14 cellular contexts compared by ENCODE assay signal in genomic region chr11:6388747-6389146, GRCh38. TPM values are rescaled to one million over a fixed set of nuclear protein-coding genes. Genes with fewer than 3 reads are reported as not detected.
DNase-seq lines count a peak whose midpoint lies in the region; ATAC-seq and TF ChIP-seq lines count a peak whose summit lies in the region.
"Had no signal": no experiment of that assay in that cellular context is flagged by ENCODE, and none has a peak within 500 bp of the region (broad histone marks: within the 10 kb centered on the region; RNA-seq: fewer than 3 reads in every experiment).

No MANE protein-coding gene starts in this region.

- H3K4me3 ChIP-seq in cardiac muscle cell: no peak overlapping the region
- H3K4me3 ChIP-seq in right cardiac atrium (ENCODE audit: low read length): no peak overlapping the region
- no peak overlapping the region for H3K4me3 ChIP-seq in naive thymus-derived CD4-positive, alpha-beta T cell (ENCODE audit: low read length)
- no peak overlapping the region for H3K4me3 ChIP-seq in upper lobe of left lung
- H3K4me3 ChIP-seq in Peyer's patch: no peak overlapping the region

- H3K36me3 ChIP-seq in cardiac muscle cell (no peaks in the 10 kb centered on the region), upper lobe of left lung (peaks cover 0 to 16% (median 2%) of the 10 kb centered on the region in 4 donors), Peyer's patch (peaks cover 0 to 8% (median 0%) of the 10 kb centered on the region in 3 donors)
- peaks cover 0 to 11% (median 0%) of the 10 kb centered on the region in 3 experiments for H3K36me3 ChIP-seq in naive thymus-derived CD4-positive, alpha-beta T cell (ENCODE audit: control insufficient read depth in 2 of 3, insufficient read depth in 3 of 3, low read length in 3 of 3)

- WGBS in right cardiac atrium: 99% methylated on average over 1 of the region's 1 CpG
- 89% methylated on average over 1 of the region's 1 CpG for WGBS in upper lobe of left lung, 2 donors

- H3K9me3 Mint-ChIP-seq in brain: no peaks in the 10 kb centered on the region
- peaks cover 0 to 2% (median 0%) of the 10 kb centered on the region in 11 donors for H3K9me3 Mint-ChIP-seq in naive thymus-derived CD4-positive, alpha-beta T cell

- peak overlapping the region; percentile 81 to 94 (median 89) for H3K4me3 Mint-ChIP-seq in brain
- peak overlapping the region in 7 of 10 donors; percentile 5 to 98 (median 66) for H3K4me3 Mint-ChIP-seq in naive thymus-derived CD4-positive, alpha-beta T cell

- no peak for TF ChIP-seq CTCF in cardiac muscle cell (IDR thresholded peaks at IDR 0.05; ENCODE audit: low read depth, low read length)
- no peak for TF ChIP-seq CTCF in brain (conservative IDR thresholded peaks at IDR 0.05)
- TF ChIP-seq CTCF in upper lobe of left lung (IDR thresholded peaks at IDR 0.05): no peak
- no peak for TF ChIP-seq CTCF in GM10248 (IDR thresholded peaks at IDR 0.05; ENCODE audit: control extremely low read depth, extremely low read depth, low read depth, missing control alignments)
- no peak for TF ChIP-seq CTCF in Peyer's patch (IDR thresholded peaks at IDR 0.05)

- H3K27ac ChIP-seq in cardiac muscle cell (peak overlapping the region; percentile 90), right cardiac atrium (ENCODE audit: low read length) (no peak overlapping the region), upper lobe of left lung (peak overlapping the region; percentile 88 to 96 (median 92)), Peyer's patch (peak overlapping the region in 2 of 4 donors; percentile 91 to 92)
- peak overlapping the region; percentile 95 for H3K27ac ChIP-seq in naive thymus-derived CD4-positive, alpha-beta T cell (ENCODE audit: low read depth, low read length)

- intact Hi-C loops in right cardiac atrium (cut with DNase I): no loop called here
- intact Hi-C loops in naive thymus-derived CD4-positive, alpha-beta T cell (cut with micrococcal nuclease): loop anchor here in 1 of 2 donors (1.0 kb wide), 1 partner anchor 86 kb away; no protein-coding TSS in a partner anchor

- CTCF ChIA-PET in naive thymus-derived CD4-positive, alpha-beta T cell (lab: Charles Lee): interaction anchor here (0.7 to 20.4 kb wide), 4 partner anchors 10 to 55 kb away, joined by 3 to 573 read pairs (median 28); partner anchors contain the start of gene HPX
- CTCF ChIA-PET in GM10248 (lab: Yijun Ruan, JAX): interaction anchor here (1.1 to 3.8 kb wide), 10 partner anchors 10 to 294 kb away, joined by 3 to 39 read pairs (median 4); partner anchors contain the start of gene MRPL17

- H3K9me3 ChIP-seq in cardiac muscle cell (ENCODE audit: low read depth) (no peaks in the 10 kb centered on the region), right cardiac atrium (ENCODE audit: control insufficient read depth, low read length) (no peaks in the 10 kb centered on the region), upper lobe of left lung (no peaks in the 10 kb centered on the region), Peyer's patch (no peaks in the 10 kb centered on the region)
- no peaks in the 10 kb centered on the region for H3K9me3 ChIP-seq in naive thymus-derived CD4-positive, alpha-beta T cell (ENCODE audit: control insufficient read depth in 2 of 3, low read length in 3 of 3)

- POLR2A ChIA-PET in naive thymus-derived CD4-positive, alpha-beta T cell (lab: Charles Lee): interaction anchor here (1.0 to 10.8 kb wide), 7 partner anchors 10 to 102 kb away, joined by 3 to 525 read pairs (median 4); partner anchors contain the start of genes APBB1, ARFIP2, TIMM10B and TRIM3
- POLR2A ChIA-PET in GM10248 (lab: Yijun Ruan, JAX): no interaction called here

- H3K4me1 Mint-ChIP-seq in brain: peaks cover 48% of the 10 kb centered on the region
- H3K4me1 Mint-ChIP-seq in naive thymus-derived CD4-positive, alpha-beta T cell: peaks cover 30 to 69% (median 56%) of the 10 kb centered on the region in 7 donors

- no peaks in the 10 kb centered on the region for H3K27me3 ChIP-seq in cardiac muscle cell
- H3K27me3 ChIP-seq in right cardiac atrium (ENCODE audit: control insufficient read depth, insufficient read depth): no peaks in the 10 kb centered on the region
- no peaks in the 10 kb centered on the region for H3K27me3 ChIP-seq in naive thymus-derived CD4-positive, alpha-beta T cell (ENCODE audit: control insufficient read depth in 2 of 2, insufficient read depth in 2 of 2, low read length in 2 of 2)
- no peaks in the 10 kb centered on the region for H3K27me3 ChIP-seq in upper lobe of left lung
- H3K27me3 ChIP-seq in Peyer's patch: no peaks in the 10 kb centered on the region

- no peak for TF ChIP-seq EP300 in upper lobe of left lung (IDR thresholded peaks at IDR 0.05)

- ATAC-seq in right cardiac atrium: no peak
- ATAC-seq in naive thymus-derived CD4-positive, alpha-beta T cell: no peak
- no peak for ATAC-seq in upper lobe of left lung (ENCODE audit: low FRiP score in 2 of 2)
- ATAC-seq: left ventricle myocardium superior had no signal

- H3K4me1 ChIP-seq in cardiac muscle cell (ENCODE audit: low read depth): peaks cover 15% of the 10 kb centered on the region
- peaks cover 4% of the 10 kb centered on the region for H3K4me1 ChIP-seq in right cardiac atrium (ENCODE audit: control insufficient read depth, insufficient read depth, low read length)
- H3K4me1 ChIP-seq in naive thymus-derived CD4-positive, alpha-beta T cell (ENCODE audit: control insufficient read depth in 2 of 2, insufficient read depth in 2 of 2, low read length in 2 of 2): peaks cover 25 to 41% of the 10 kb centered on the region in 2 donors
- H3K4me1 ChIP-seq in upper lobe of left lung: peaks cover 29 to 49% (median 33%) of the 10 kb centered on the region in 4 donors
- peaks cover 0 to 15% (median 5%) of the 10 kb centered on the region in 4 donors for H3K4me1 ChIP-seq in Peyer's patch

- peak overlapping the region in 4 of 5 experiments; percentile 61 to 95 (median 81) for H3K27ac Mint-ChIP-seq in brain
- peak overlapping the region in 8 of 9 donors; percentile 93 to 100 (median 99) for H3K27ac Mint-ChIP-seq in naive thymus-derived CD4-positive, alpha-beta T cell

- peaks cover 8% of the 10 kb centered on the region for H3K36me3 Mint-ChIP-seq in brain
- peaks cover 5 to 22% (median 11%) of the 10 kb centered on the region in 5 donors for H3K36me3 Mint-ChIP-seq in naive thymus-derived CD4-positive, alpha-beta T cell

- TF ChIP-seq POLR2A in upper lobe of left lung (IDR thresholded peaks at IDR 0.05): no peak
- TF ChIP-seq POLR2A in Peyer's patch (IDR thresholded peaks at IDR 0.05): no peak

- DNase-seq in cardiac muscle cell (ENCODE audit: low read depth in 1 of 2, low spot score in 1 of 2) (no peak), right cardiac atrium (no peak), upper lobe of left lung (no peak), GM10248 (ENCODE audit: extremely low spot score) (no peak), Peyer's patch (no peak), NCI-H2029 treated with DMSO at 0.1 percent for 48 hours (lab: John Stamatoyannopoulos, UW) (no peak)
- DNase-seq in naive thymus-derived CD4-positive, alpha-beta T cell: no peak
- DNase-seq: left ventricle myocardium superior, NCI-H1048, NCI-H526 treated with DMSO at 0.1 percent for 48 hours, retina had no signal

- H3K27me3 Mint-ChIP-seq in brain: no peaks in the 10 kb centered on the region
- H3K27me3 Mint-ChIP-seq in naive thymus-derived CD4-positive, alpha-beta T cell: peaks cover 0 to 16% (median 0%) of the 10 kb centered on the region in 5 donors

RNA-seq across cellular contexts. Expression of gene SMPD1, which starts 1.5 kb away (rescaled TPM):
- total RNA-seq in cardiac muscle cell (44.8 and 52.1 TPM in 2 replicates), right cardiac atrium (10 to 100 TPM; 60.6 to 67.7 (median 65.0) TPM), upper lobe of left lung (10 to 100 TPM; 25.3 to 62.9 (median 53.9) TPM), Peyer's patch (10 to 100 TPM; 11.6 to 78.3 (median 55.7) TPM)
- polyA plus RNA-seq in cardiac muscle cell (29.2 and 43.8 TPM in 2 replicates), right cardiac atrium (57.9 TPM), brain (ENCODE audit: insufficient read depth, low read depth, low replicate concordance) (47.2 TPM)
- 10 to 100 TPM; 43.0 to 70.9 (median 55.4) TPM for total RNA-seq in naive thymus-derived CD4-positive, alpha-beta T cell
- polyA plus RNA-seq in naive thymus-derived CD4-positive, alpha-beta T cell: 10 to 100 TPM; 34.5 to 36.5 TPM

RNA-seq across cellular contexts. Expression of gene APBB1, which starts 30.1 kb away (rescaled TPM):
- total RNA-seq in cardiac muscle cell: 159 and 188 TPM in 2 replicates
- 193 and 201 TPM in 2 replicates for polyA plus RNA-seq in cardiac muscle cell
- total RNA-seq in right cardiac atrium: 10 to 100 TPM; 80.6 to 83.9 (median 82.4) TPM
- polyA plus RNA-seq in right cardiac atrium: 70.6 TPM
- polyA plus RNA-seq in brain (ENCODE audit: insufficient read depth, low read depth, low replicate concordance): 200 TPM
- total RNA-seq in naive thymus-derived CD4-positive, alpha-beta T cell: 100 to 1,000 TPM in 3 of 5 experiments, 10 to 100 TPM in 2; 46.9 to 188 (median 154) TPM
- polyA plus RNA-seq in naive thymus-derived CD4-positive, alpha-beta T cell: 100 to 1,000 TPM; 173 to 293 TPM
- 10 to 100 TPM; 30.4 to 66.8 (median 40.0) TPM for total RNA-seq in upper lobe of left lung
- total RNA-seq in Peyer's patch: 10 to 100 TPM in 3 of 4 donors, 1 to 10 TPM in 1; 9.8 to 31.4 (median 15.0) TPM

RNA-seq across cellular contexts. Expression of gene HPX, which starts 52.0 kb away (rescaled TPM):
- 0.95 TPM in 1 of 2 replicates, not detected in the other for total RNA-seq in cardiac muscle cell
- polyA plus RNA-seq in cardiac muscle cell: 0.73 and 2.3 TPM in 2 replicates
- 1 to 10 TPM in 1 of 4 donors, under 1 TPM in 2, not detected in 1; 0.45 to 1.0 (median 0.68) TPM for total RNA-seq in right cardiac atrium
- polyA plus RNA-seq in right cardiac atrium: 0.27 TPM
- polyA plus RNA-seq in brain (ENCODE audit: insufficient read depth, low read depth, low replicate concordance): 0.61 TPM
- 1 to 10 TPM in 4 of 5 experiments, under 1 TPM in 1; 0.56 to 7.0 (median 1.7) TPM for total RNA-seq in naive thymus-derived CD4-positive, alpha-beta T cell
- polyA plus RNA-seq in naive thymus-derived CD4-positive, alpha-beta T cell: not detected
- total RNA-seq in upper lobe of left lung: 1 to 10 TPM in 5 of 6 donors, under 1 TPM in 1; 0.67 to 3.6 (median 2.6) TPM
- 10 to 100 TPM in 1 of 4 donors, 1 to 10 TPM in 2, not detected in 1; 2.2 to 10.1 (median 5.3) TPM for total RNA-seq in Peyer's patch
- total RNA-seq: activated CD8-positive, alpha-beta memory T cell treated with anti-CD3 and anti-CD28 coated beads for 36 hours; left ventricle myocardium superior had no signal
- polyA plus RNA-seq: CD14-positive monocyte had no signal
